Comparison of ENCODE assay signal across 1 cellular context in the genomic region with DNA sequence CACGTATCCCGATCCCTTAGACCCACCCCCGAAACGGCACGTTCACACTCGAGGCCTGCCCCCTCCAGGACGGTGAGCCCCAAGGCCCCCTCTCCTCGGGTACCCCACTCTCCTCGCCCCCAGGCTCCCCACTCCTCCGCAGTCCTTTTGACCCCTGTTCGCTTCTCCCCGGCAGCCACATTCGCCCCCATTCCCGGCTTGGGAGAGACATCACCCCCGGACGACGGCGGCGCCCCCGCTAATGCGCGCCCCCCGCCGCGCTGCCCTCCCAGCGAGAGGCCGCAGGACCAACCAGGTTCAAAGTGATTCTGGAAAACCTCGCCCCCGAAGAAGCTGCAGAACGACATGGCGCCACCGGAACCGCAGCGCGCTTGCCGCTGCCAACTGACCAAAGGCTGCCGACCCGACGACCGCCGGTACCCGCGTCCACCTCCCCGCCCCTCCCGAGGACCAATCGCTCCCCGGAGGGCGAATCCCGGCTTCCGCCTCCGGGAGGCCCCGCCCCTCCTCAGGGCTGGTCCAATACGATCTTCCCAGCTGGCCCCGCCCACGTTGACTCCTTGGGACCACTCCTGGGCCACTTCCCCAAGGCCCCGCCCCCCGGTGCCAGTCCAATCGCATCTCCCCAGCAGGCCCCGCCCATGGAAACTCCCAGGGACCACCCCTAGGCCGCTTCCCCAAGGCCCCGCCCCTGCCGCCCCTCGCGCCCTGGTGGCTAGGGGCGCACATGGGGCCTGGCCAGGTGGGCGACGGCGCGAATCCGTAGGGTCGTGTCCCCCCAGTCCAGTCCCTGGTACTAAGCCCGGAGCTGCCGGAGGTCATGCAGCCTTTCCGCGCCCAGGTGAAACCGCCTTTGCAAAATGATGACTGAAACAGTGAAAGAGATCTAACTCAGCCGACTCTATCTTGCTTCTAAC.
TF ChIP-seq lines count a peak whose summit lies in the region.

Gene MSRB1, minus strand, starts transcription at position 390 of the 917 bp plus-strand sequence. Its CDS starts 43 bp downstream, at position 347.

TF ChIP-seq in HEK293, 187 proteins besides CTCF, POLR2A, EP300 and RAD21 (continued from another document and continues in another):
- TF ChIP-seq ZNF629 (tag by site-specific recombination; IDR thresholded peaks at IDR 0.05) = peak; percentile 61; the same call in 1 of the 2 replicates
- peak; percentile 75 for TF ChIP-seq KLF8 (tag by site-specific recombination; IDR thresholded peaks at IDR 0.05)
- no peak for TF ChIP-seq ZNF664 (tag by site-specific recombination; IDR thresholded peaks at IDR 0.05)
- no peak for TF ChIP-seq ZFP41 (tag by site-specific recombination; IDR thresholded peaks at IDR 0.05; ENCODE audit: borderline replicate concordance)
- no peak for TF ChIP-seq ZNF114 (tag by site-specific recombination; IDR thresholded peaks at IDR 0.05)
- peak; percentile 52; the same call in 1 of the 2 replicates for TF ChIP-seq ZBTB11 (tag by site-specific recombination; conservative IDR thresholded peaks at IDR 0.05; ENCODE audit: low read depth)
- 0 out of 2 replicates have a peak, but pooled peaks have one; percentile 28 for TF ChIP-seq ZSCAN23 (tag by site-specific recombination; IDR thresholded peaks at IDR 0.05)
- no peak for TF ChIP-seq RBAK (tag by site-specific recombination; IDR thresholded peaks at IDR 0.05)
- no peak for TF ChIP-seq ZNF26 (tag by site-specific recombination; IDR thresholded peaks at IDR 0.05)
- no peak for TF ChIP-seq ZNF121 (tag by site-specific recombination; IDR thresholded peaks at IDR 0.05)
- TF ChIP-seq KLF1 (tag by site-specific recombination; IDR thresholded peaks at IDR 0.05) = peak; percentile 31
- peak; percentile 67; the same call in 1 of the 2 replicates for TF ChIP-seq ZNF639 (tag by site-specific recombination; IDR thresholded peaks at IDR 0.05)
- TF ChIP-seq SETDB1 (IDR thresholded peaks at IDR 0.05; ENCODE audit: insufficient read length, low read length) = no peak
- TF ChIP-seq ZNF19 (tag by site-specific recombination; IDR thresholded peaks at IDR 0.05; ENCODE audit: low read depth) = no peak
- no peak for TF ChIP-seq GFI1B (tag by site-specific recombination; IDR thresholded peaks at IDR 0.05)
- no peak for TF ChIP-seq ZNF366 (tag by site-specific recombination; conservative IDR thresholded peaks at IDR 0.05)
- TF ChIP-seq, protein P1, sequence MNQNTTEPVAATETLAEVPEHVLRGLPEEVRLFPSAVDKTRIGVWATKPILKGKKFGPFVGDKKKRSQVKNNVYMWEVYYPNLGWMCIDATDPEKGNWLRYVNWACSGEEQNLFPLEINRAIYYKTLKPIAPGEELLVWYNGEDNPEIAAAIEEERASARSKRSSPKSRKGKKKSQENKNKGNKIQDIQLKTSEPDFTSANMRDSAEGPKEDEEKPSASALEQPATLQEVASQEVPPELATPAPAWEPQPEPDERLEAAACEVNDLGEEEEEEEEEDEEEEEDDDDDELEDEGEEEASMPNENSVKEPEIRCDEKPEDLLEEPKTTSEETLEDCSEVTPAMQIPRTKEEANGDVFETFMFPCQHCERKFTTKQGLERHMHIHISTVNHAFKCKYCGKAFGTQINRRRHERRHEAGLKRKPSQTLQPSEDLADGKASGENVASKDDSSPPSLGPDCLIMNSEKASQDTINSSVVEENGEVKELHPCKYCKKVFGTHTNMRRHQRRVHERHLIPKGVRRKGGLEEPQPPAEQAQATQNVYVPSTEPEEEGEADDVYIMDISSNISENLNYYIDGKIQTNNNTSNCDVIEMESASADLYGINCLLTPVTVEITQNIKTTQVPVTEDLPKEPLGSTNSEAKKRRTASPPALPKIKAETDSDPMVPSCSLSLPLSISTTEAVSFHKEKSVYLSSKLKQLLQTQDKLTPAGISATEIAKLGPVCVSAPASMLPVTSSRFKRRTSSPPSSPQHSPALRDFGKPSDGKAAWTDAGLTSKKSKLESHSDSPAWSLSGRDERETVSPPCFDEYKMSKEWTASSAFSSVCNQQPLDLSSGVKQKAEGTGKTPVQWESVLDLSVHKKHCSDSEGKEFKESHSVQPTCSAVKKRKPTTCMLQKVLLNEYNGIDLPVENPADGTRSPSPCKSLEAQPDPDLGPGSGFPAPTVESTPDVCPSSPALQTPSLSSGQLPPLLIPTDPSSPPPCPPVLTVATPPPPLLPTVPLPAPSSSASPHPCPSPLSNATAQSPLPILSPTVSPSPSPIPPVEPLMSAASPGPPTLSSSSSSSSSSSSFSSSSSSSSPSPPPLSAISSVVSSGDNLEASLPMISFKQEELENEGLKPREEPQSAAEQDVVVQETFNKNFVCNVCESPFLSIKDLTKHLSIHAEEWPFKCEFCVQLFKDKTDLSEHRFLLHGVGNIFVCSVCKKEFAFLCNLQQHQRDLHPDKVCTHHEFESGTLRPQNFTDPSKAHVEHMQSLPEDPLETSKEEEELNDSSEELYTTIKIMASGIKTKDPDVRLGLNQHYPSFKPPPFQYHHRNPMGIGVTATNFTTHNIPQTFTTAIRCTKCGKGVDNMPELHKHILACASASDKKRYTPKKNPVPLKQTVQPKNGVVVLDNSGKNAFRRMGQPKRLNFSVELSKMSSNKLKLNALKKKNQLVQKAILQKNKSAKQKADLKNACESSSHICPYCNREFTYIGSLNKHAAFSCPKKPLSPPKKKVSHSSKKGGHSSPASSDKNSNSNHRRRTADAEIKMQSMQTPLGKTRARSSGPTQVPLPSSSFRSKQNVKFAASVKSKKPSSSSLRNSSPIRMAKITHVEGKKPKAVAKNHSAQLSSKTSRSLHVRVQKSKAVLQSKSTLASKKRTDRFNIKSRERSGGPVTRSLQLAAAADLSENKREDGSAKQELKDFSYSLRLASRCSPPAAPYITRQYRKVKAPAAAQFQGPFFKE (tag by site-specific recombination; IDR thresholded peaks at IDR 0.05; ENCODE audit: borderline replicate concordance) = no peak
- TF ChIP-seq ZBTB21 (tag by site-specific recombination; IDR thresholded peaks at IDR 0.05) = peak; percentile 12; the same call in 1 of the 2 replicates
- TF ChIP-seq INSM2 (tag by site-specific recombination; IDR thresholded peaks at IDR 0.05) = 0 out of 2 replicates have a peak, but pooled peaks have one; percentile 18
- TF ChIP-seq PRDM4 (tag by site-specific recombination; IDR thresholded peaks at IDR 0.05) = peak; percentile 92
- 0 out of 2 replicates have a peak, but pooled peaks have one; percentile 42 for TF ChIP-seq KLF7 (tag by site-specific recombination; IDR thresholded peaks at IDR 0.05; ENCODE audit: borderline replicate concordance)
- TF ChIP-seq, protein P2, sequence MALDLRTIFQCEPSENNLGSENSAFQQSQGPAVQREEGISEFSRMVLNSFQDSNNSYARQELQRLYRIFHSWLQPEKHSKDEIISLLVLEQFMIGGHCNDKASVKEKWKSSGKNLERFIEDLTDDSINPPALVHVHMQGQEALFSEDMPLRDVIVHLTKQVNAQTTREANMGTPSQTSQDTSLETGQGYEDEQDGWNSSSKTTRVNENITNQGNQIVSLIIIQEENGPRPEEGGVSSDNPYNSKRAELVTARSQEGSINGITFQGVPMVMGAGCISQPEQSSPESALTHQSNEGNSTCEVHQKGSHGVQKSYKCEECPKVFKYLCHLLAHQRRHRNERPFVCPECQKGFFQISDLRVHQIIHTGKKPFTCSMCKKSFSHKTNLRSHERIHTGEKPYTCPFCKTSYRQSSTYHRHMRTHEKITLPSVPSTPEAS (tag by site-specific recombination; IDR thresholded peaks at IDR 0.05) = no peak
- TF ChIP-seq ZSCAN30 (tag by site-specific recombination; IDR thresholded peaks at IDR 0.05) = 0 out of 2 replicates have a peak, but pooled peaks have one; percentile 34
- no peak for TF ChIP-seq ZNF214 (tag by site-specific recombination; IDR thresholded peaks at IDR 0.05; ENCODE audit: borderline replicate concordance)
- no peak for TF ChIP-seq ZFP3 (tag by site-specific recombination; IDR thresholded peaks at IDR 0.05; ENCODE audit: low read depth)
- TF ChIP-seq, protein P3, sequence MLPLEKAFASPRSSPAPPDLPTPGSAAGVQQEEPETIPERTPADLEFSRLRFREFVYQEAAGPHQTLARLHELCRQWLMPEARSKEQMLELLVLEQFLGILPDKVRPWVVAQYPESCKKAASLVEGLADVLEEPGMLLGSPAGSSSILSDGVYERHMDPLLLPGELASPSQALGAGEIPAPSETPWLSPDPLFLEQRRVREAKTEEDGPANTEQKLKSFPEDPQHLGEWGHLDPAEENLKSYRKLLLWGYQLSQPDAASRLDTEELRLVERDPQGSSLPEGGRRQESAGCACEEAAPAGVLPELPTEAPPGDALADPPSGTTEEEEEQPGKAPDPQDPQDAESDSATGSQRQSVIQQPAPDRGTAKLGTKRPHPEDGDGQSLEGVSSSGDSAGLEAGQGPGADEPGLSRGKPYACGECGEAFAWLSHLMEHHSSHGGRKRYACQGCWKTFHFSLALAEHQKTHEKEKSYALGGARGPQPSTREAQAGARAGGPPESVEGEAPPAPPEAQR (tag by site-specific recombination; IDR thresholded peaks at IDR 0.05) = no peak
- TF ChIP-seq ZEB2 (tag by site-specific recombination; IDR thresholded peaks at IDR 0.05) = peak; percentile 85
- TF ChIP-seq TCF7L2 (IDR thresholded peaks at IDR 0.05; ENCODE audit: borderline replicate concordance, low read depth, low read length) = no peak; the same call in 1 of the 2 replicates
- no peak; the same call in 1 of the 2 replicates for TF ChIP-seq ZNF157 (tag by site-specific recombination; IDR thresholded peaks at IDR 0.05)
- peak; percentile 60; the same call in 1 of the 2 replicates for TF ChIP-seq ZNF391 (tag by site-specific recombination; IDR thresholded peaks at IDR 0.05; ENCODE audit: borderline replicate concordance, low read depth)
- no peak for TF ChIP-seq ZNF223 (tag by site-specific recombination; IDR thresholded peaks at IDR 0.05)
- no peak for TF ChIP-seq MEIS1 (CRISPR knock-in tag; IDR thresholded peaks at IDR 0.05; ENCODE audit: borderline replicate concordance)
